8 cellular contexts compared by ENCODE assay signal in genomic region chr13:37058801-37059135, GRCh38. TPM values are rescaled to one million over a fixed set of nuclear protein-coding genes. Genes with fewer than 3 reads are reported as not detected.
DNase-seq lines count a peak whose midpoint lies in the region; ATAC-seq and TF ChIP-seq lines count a peak whose summit lies in the region.

No MANE protein-coding gene starts in this region.

- in situ Hi-C loops in Panc1 (cut with HindIII; ENCODE audit: low pct_unique_long_range_greater_than_20kb, low sequenced_read_pairs) (no loop called here), mammary epithelial cell (cut with MboI; ENCODE audit: low sequenced_read_pairs in 2 of 2) (no loop called here)

- H3K9me3 ChIP-seq in Panc1 (ENCODE audit: control insufficient read depth, insufficient read depth, low read depth, low read length) (no peaks in the 10 kb centered on the region), mammary epithelial cell (replicated peaks; ENCODE audit: insufficient read depth, low read length) (no peaks in the 10 kb centered on the region)

- H3K27me3 ChIP-seq in ACC112 (ENCODE audit: insufficient read depth, low read length) (no peaks in the 10 kb centered on the region), Panc1 (ENCODE audit: control insufficient read depth, insufficient read depth, low read length) (no peaks in the 10 kb centered on the region), mammary epithelial cell (ENCODE audit: insufficient read depth, low read length) (no peaks in the 10 kb centered on the region)

- intact Hi-C loops in Panc1 (cut with micrococcal nuclease; ENCODE audit: unreplicated experiment): no loop called here
- intact Hi-C loops in mammary epithelial cell (cut with micrococcal nuclease): loop anchor here (5.0 kb wide), 1 partner anchor 56 kb away; the partner anchor contains the start of gene EXOSC8

- POLR2A ChIA-PET in Panc1 (lab: Charles Lee): no interaction called here

- H3K36me3 ChIP-seq in ACC112 (ENCODE audit: insufficient read depth, low read length) (peaks cover 4% of the 10 kb centered on the region; the same call in 1 of the 2 replicates), Panc1 (ENCODE audit: control insufficient read depth, insufficient read depth, low read length) (no peaks in the 10 kb centered on the region), mammary epithelial cell (ENCODE audit: insufficient read depth, low read length) (peaks cover 3% of the 10 kb centered on the region)

- CTCF ChIA-PET in Panc1 (lab: Charles Lee): no interaction called here
- CTCF ChIA-PET in mammary epithelial cell (lab: Charles Lee; ENCODE audit: low non-redundant PET): no interaction called here

- H3K4me3 ChIP-seq in ACC112 (ENCODE audit: low read depth, low read length) (peak overlapping the region; percentile 89), Panc1 (ENCODE audit: low read depth in 2 of 2, low read length in 2 of 2) (peak overlapping the region; percentile 81 to 90), mammary epithelial cell (replicated peaks in 1 of 3; ENCODE audit: insufficient read depth in 1 of 3, low read depth in 2 of 3, low read length in 3 of 3) (peak overlapping the region; percentile 91 to 94 (median 92))

- H3K27ac ChIP-seq in ACC112 (ENCODE audit: low read depth, low read length): peak overlapping the region; percentile 65
- H3K27ac ChIP-seq in Panc1 (ENCODE audit: low read length): peak overlapping the region; percentile 93
- H3K27ac ChIP-seq in mammary epithelial cell (ENCODE audit: insufficient read depth, low read depth, low read length): peak overlapping the region; percentile 73

- peak overlapping the region; percentile 84 for H3K9ac ChIP-seq in mammary epithelial cell (ENCODE audit: insufficient read depth, low read length)

- dilution Hi-C loops in mammary epithelial cell (cut with HindIII; ENCODE audit: low sequenced_read_pairs): no loop called here

- H4K20me1 ChIP-seq in mammary epithelial cell (ENCODE audit: insufficient read depth, low read length): no peaks in the 10 kb centered on the region

- H2AFZ ChIP-seq in ACC112 (ENCODE audit: low read length, unreplicated experiment) (peak overlapping the region; percentile 73), mammary epithelial cell (ENCODE audit: low read depth, low read length) (peak overlapping the region; percentile 94)

- H3K79me2 ChIP-seq in ACC112 (ENCODE audit: control insufficient read depth, insufficient read depth, low read length, unreplicated experiment) (peaks cover 32% of the 10 kb centered on the region), mammary epithelial cell (ENCODE audit: insufficient read depth, low read length) (peaks cover 43% of the 10 kb centered on the region)

- DNase-seq in Panc1 (ENCODE audit: low read depth, low spot score): no peak
- DNase-seq in mammary epithelial cell: no peak
- peak; percentile 85 for DNase-seq in left kidney (ENCODE audit: low read depth, low spot score)
- peak; percentile 35 for DNase-seq in stimulated activated naive CD8-positive, alpha-beta T cell treated with anti-CD3 and anti-CD28 coated beads, Interleukin-15, Interleukin-2, amounts not matched to agents 100 U/mL and 50 U/mL, for 24 hours
- no peak for DNase-seq in LoVo (ENCODE audit: low spot score)

- ATAC-seq in GM18508 (IDR thresholded peaks at IDR 0.05; ENCODE audit: insufficient read depth, unreplicated experiment) (peak; percentile 12), HG02943 (IDR thresholded peaks at IDR 0.05; ENCODE audit: low read depth, unreplicated experiment) (peak; percentile 29), Panc1 (peak; percentile 13)
- peak; percentile 8 for ATAC-seq in stimulated activated naive CD8-positive, alpha-beta T cell treated with anti-CD3 and anti-CD28 coated beads, Interleukin-15, Interleukin-2, amounts not matched to agents 100 U/mL and 50 U/mL, for 24 hours

- WGBS in mammary epithelial cell (ENCODE audit: low coverage, missing lambda C conversion rate): 3% methylated on average over 11 of the region's 13 CpGs

- H3K4me1 ChIP-seq in ACC112 (ENCODE audit: control insufficient read depth, insufficient read depth, low read length, unreplicated experiment): peaks cover 6% of the 10 kb centered on the region
- no peaks in the 10 kb centered on the region; the same call in 1 of the 2 replicates for H3K4me1 ChIP-seq in Panc1 (ENCODE audit: control insufficient read depth, insufficient read depth, low read length)
- H3K4me1 ChIP-seq in mammary epithelial cell (ENCODE audit: insufficient read depth, low read length): no peaks in the 10 kb centered on the region

- BruUV-seq in Panc1 (replicated peaks; lab: Mats Ljungman, UMichigan): no TSS peak
- BruUV-seq in mammary epithelial cell (replicated peaks; lab: Mats Ljungman, UMichigan): no TSS peak

- TF ChIP-seq CTCF in Panc1 (IDR thresholded peaks at IDR 0.05) (no peak), mammary epithelial cell (conservative IDR thresholded peaks at IDR 0.05 in 1 of 2, IDR thresholded peaks at IDR 0.05 in 1 of 2; ENCODE audit: extremely low read depth in 1 of 2, insufficient read depth in 1 of 2, low read depth in 1 of 2, low read length in 2 of 2) (no peak)

- H3K4me2 ChIP-seq in mammary epithelial cell (ENCODE audit: insufficient read depth, low read depth, low read length): peak overlapping the region; percentile 87

RNA-seq across cellular contexts. Expression of gene SUPT20H, which starts 0.7 kb away (rescaled TPM):
- total RNA-seq in Panc1 (2021; ENCODE audit: unreplicated experiment): 32.9 TPM
- polyA plus RNA-seq in Panc1 (2012; ENCODE audit: insufficient read length): 12.8 TPM
- 10 to 100 TPM; 56.7 to 68.5 TPM for total RNA-seq in mammary epithelial cell
- 33.7 TPM for polyA plus RNA-seq in mammary epithelial cell
- polyA minus RNA-seq in mammary epithelial cell: 61.6 TPM

RNA-seq across cellular contexts. Expression of gene CSNK1A1L, which starts 46.7 kb away (rescaled TPM):
- not detected for total RNA-seq in Panc1 (2021; ENCODE audit: unreplicated experiment)
- not detected for polyA plus RNA-seq in Panc1 (2012; ENCODE audit: insufficient read length)
- total RNA-seq in mammary epithelial cell: not detected
- not detected for polyA plus RNA-seq in mammary epithelial cell
- polyA minus RNA-seq in mammary epithelial cell: not detected

RNA-seq across cellular contexts. Expression of gene EXOSC8, which starts 58.2 kb away (rescaled TPM):
- total RNA-seq in Panc1 (2021; ENCODE audit: unreplicated experiment) (40.0 TPM), mammary epithelial cell (10 to 100 TPM; 34.0 to 76.5 TPM)
- polyA plus RNA-seq in Panc1 (2012; ENCODE audit: insufficient read length): 18.8 TPM
- 39.4 TPM for polyA plus RNA-seq in mammary epithelial cell
- polyA minus RNA-seq in mammary epithelial cell: 30.4 TPM

RNA-seq across cellular contexts. Expression of gene ALG5, which starts 59.6 kb away (rescaled TPM):
- 19.3 TPM for total RNA-seq in Panc1 (2021; ENCODE audit: unreplicated experiment)
- polyA plus RNA-seq in Panc1 (2012; ENCODE audit: insufficient read length): 12.5 TPM
- total RNA-seq in mammary epithelial cell: 10 to 100 TPM; 27.7 to 37.5 TPM
- polyA plus RNA-seq in mammary epithelial cell: 29.4 TPM
- 15.6 TPM for polyA minus RNA-seq in mammary epithelial cell

Comparison
In these comparisons a context has a peak if more than half of its experiments do, and no peak if none do; other contexts are left out.
1. DNase-seq: peak in left kidney (single experiment) and stimulated activated naive CD8-positive, alpha-beta T cell treated with anti-CD3 and anti-CD28 coated beads, Interleukin-15, Interleukin-2, amounts not matched to agents 100 U/mL and 50 U/mL, for 24 hours (single experiment); none in Panc1 (single experiment), mammary epithelial cell (single experiment) and LoVo (single experiment).
2. Peak in every context shown above with its lines, with median percentiles within 50 percentile points of each other: H3K27ac ChIP-seq, H3K4me3 ChIP-seq and ATAC-seq.